ENCODE assay signal across 1 cellular context in genomic region chr14:93984070-93984469, GRCh38.
TF ChIP-seq lines count a peak whose summit lies in the region.

No MANE protein-coding gene starts in this region.

TF ChIP-seq in GM23338, 12 proteins besides CTCF, POLR2A, EP300 and RAD21 (continued from another document):
- TF ChIP-seq NANOG (IDR thresholded peaks at IDR 0.05; ENCODE audit: borderline replicate concordance): no peak
- TF ChIP-seq, protein P1, sequence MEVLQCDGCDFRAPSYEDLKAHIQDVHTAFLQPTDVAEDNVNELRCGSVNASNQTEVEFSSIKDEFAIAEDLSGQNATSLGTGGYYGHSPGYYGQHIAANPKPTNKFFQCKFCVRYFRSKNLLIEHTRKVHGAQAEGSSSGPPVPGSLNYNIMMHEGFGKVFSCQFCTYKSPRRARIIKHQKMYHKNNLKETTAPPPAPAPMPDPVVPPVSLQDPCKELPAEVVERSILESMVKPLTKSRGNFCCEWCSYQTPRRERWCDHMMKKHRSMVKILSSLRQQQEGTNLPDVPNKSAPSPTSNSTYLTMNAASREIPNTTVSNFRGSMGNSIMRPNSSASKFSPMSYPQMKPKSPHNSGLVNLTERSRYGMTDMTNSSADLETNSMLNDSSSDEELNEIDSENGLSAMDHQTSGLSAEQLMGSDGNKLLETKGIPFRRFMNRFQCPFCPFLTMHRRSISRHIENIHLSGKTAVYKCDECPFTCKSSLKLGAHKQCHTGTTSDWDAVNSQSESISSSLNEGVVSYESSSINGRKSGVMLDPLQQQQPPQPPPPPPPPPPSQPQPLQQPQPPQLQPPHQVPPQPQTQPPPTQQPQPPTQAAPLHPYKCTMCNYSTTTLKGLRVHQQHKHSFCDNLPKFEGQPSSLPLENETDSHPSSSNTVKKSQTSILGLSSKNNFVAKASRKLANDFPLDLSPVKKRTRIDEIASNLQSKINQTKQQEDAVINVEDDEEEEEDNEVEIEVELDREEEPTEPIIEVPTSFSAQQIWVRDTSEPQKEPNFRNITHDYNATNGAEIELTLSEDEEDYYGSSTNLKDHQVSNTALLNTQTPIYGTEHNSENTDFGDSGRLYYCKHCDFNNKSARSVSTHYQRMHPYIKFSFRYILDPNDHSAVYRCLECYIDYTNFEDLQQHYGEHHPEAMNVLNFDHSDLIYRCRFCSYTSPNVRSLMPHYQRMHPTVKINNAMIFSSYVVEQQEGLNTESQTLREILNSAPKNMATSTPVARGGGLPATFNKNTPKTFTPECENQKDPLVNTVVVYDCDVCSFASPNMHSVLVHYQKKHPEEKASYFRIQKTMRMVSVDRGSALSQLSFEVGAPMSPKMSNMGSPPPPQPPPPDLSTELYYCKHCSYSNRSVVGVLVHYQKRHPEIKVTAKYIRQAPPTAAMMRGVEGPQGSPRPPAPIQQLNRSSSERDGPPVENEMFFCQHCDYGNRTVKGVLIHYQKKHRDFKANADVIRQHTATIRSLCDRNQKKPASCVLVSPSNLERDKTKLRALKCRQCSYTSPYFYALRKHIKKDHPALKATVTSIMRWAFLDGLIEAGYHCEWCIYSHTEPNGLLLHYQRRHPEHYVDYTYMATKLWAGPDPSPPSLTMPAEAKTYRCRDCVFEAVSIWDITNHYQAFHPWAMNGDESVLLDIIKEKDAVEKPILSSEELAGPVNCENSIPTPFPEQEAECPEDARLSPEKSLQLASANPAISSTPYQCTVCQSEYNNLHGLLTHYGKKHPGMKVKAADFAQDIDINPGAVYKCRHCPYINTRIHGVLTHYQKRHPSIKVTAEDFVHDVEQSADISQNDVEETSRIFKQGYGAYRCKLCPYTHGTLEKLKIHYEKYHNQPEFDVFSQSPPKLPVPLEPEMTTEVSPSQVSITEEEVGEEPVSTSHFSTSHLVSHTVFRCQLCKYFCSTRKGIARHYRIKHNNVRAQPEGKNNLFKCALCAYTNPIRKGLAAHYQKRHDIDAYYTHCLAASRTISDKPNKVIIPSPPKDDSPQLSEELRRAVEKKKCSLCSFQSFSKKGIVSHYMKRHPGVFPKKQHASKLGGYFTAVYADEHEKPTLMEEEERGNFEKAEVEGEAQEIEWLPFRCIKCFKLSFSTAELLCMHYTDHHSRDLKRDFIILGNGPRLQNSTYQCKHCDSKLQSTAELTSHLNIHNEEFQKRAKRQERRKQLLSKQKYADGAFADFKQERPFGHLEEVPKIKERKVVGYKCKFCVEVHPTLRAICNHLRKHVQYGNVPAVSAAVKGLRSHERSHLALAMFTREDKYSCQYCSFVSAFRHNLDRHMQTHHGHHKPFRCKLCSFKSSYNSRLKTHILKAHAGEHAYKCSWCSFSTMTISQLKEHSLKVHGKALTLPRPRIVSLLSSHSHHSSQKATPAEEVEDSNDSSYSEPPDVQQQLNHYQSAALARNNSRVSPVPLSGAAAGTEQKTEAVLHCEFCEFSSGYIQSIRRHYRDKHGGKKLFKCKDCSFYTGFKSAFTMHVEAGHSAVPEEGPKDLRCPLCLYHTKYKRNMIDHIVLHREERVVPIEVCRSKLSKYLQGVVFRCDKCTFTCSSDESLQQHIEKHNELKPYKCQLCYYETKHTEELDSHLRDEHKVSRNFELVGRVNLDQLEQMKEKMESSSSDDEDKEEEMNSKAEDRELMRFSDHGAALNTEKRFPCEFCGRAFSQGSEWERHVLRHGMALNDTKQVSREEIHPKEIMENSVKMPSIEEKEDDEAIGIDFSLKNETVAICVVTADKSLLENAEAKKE (CRISPR knock-in tag; IDR thresholded peaks at IDR 0.05): no peak
- TF ChIP-seq, protein P2, sequence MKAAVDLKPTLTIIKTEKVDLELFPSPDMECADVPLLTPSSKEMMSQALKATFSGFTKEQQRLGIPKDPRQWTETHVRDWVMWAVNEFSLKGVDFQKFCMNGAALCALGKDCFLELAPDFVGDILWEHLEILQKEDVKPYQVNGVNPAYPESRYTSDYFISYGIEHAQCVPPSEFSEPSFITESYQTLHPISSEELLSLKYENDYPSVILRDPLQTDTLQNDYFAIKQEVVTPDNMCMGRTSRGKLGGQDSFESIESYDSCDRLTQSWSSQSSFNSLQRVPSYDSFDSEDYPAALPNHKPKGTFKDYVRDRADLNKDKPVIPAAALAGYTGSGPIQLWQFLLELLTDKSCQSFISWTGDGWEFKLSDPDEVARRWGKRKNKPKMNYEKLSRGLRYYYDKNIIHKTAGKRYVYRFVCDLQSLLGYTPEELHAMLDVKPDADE (IDR thresholded peaks at IDR 0.05): no peak
- TF ChIP-seq POLR2AphosphoS5 (IDR thresholded peaks at IDR 0.05; ENCODE audit: low read depth): no peak
- no peak for TF ChIP-seq CREB1 (CRISPR knock-in tag; IDR thresholded peaks at IDR 0.05; ENCODE audit: low read depth)
